8 cellular contexts compared by ENCODE assay signal in genomic region chr5:2149196-2149541, GRCh38.
DNase-seq lines count a peak whose midpoint lies in the region; ATAC-seq lines count a peak whose summit lies in the region.

No MANE protein-coding gene starts in this region.

- DNase-seq in RPMI8226 (peak; percentile 60), kidney tubule cell (ENCODE audit: low spot score) (peak; percentile 60), epidermal melanocyte (ENCODE audit: insufficient read length, low spot score) (no peak)

- ATAC-seq in GM18520 (IDR thresholded peaks at IDR 0.05; ENCODE audit: unreplicated experiment) (peak; percentile 91), HG03354 (IDR thresholded peaks at IDR 0.05; ENCODE audit: poor library complexity, severe bottlenecking, unreplicated experiment) (peak; percentile 72), GM18873 (IDR thresholded peaks at IDR 0.05; ENCODE audit: low FRiP score, unreplicated experiment) (no peak), HG03457 (IDR thresholded peaks at IDR 0.05; ENCODE audit: unreplicated experiment) (no peak), GM18517 (IDR thresholded peaks at IDR 0.05; ENCODE audit: unreplicated experiment) (no peak)

Comparison
In these comparisons a context has a peak if more than half of its experiments do, and no peak if none do; other contexts are left out.
1. ATAC-seq: peak in GM18520 (single experiment) and HG03354 (single experiment); none in GM18873 (single experiment), HG03457 (single experiment) and GM18517 (single experiment).